In the genomic region with DNA sequence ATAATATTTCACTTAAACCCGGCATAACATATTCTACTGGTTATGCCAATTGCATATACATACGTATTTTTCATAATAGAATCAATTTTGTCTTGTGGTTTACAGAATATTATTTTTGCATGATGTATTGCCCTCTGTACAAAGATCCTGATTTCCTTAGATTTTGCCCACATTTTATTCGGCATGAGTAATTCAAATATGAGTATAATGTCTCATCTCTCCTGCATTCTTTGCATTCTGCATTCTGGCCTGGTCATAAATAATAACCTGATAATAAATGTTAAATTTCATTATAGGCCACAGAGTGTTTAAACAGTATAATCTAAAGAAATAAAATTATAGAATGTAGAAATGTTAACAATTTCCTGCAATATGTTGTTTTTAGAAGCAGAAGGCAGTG, we compare ENCODE assay signal across 28 cellular contexts.
"Had no signal": no experiment of that assay in that cellular context is flagged by ENCODE, and none has a peak within 500 bp of the region (broad histone marks: within the 10 kb centered on the region; RNA-seq: fewer than 3 reads in every experiment).

No MANE protein-coding gene starts in this region.

- H3K4me1 ChIP-seq: body of pancreas, breast epithelium, SJCRH30 had no signal

- ATAC-seq: activated CD8-positive, alpha-beta T cell treated with anti-CD3 and anti-CD28 coated beads for 36 hours; activated T-cell treated with anti-CD3 and anti-CD28 coated beads, Interleukin-2, amount 50 U/mL, for 72 hours; activated T-helper 17 cell treated with anti-CD3 and anti-CD28 coated beads, Interleukin-2, amount 50 U/mL, for 72 hours; body of pancreas; T-cell; T-helper 17 cell had no signal

- DNase-seq: activated B cell treated with CpG ODN at 0.5 μM for 24 hours; activated CD4-positive, alpha-beta T cell treated with anti-CD3 and anti-CD28 coated beads for 1 hour; activated CD4-positive, alpha-beta T cell treated with anti-CD3 and anti-CD28 coated beads, Interleukin-2, amount 10 ng/mL, durations not matched to agents 24 days and 14 days; activated CD4-positive, alpha-beta T cell treated with anti-CD3 and anti-CD28 coated beads, Interleukin-2, amount 50 U/mL, for 4 hours; activated CD8-positive, alpha-beta T cell treated with anti-CD3 and anti-CD28 coated beads for 36 hours; activated effector memory CD4-positive, alpha-beta T cell treated with anti-CD3 and anti-CD28 coated beads, Interleukin-2, amount 50 U/mL, for 16 hours; activated naive CD4-positive, alpha-beta T cell; activated naive CD4-positive, alpha-beta T cell treated with anti-CD3 and anti-CD28 coated beads, Interleukin-2, amount 50 U/mL, for 16 hours; activated naive CD8-positive, alpha-beta T cell treated with anti-CD3 and anti-CD28 coated beads, Interleukin-2, amount 10 ng/mL, durations not matched to agents 7 days and 5 days; activated T-cell treated with anti-CD3 and anti-CD28 coated beads, Interleukin-2, amount 50 U/mL, for 1 hour; activated T-cell treated with anti-CD3 and anti-CD28 coated beads, Interleukin-2, amount 50 U/mL, for 72 hours; body of pancreas; Karpas-422; KBM-7; NCI-H1105; NCI-H1417 treated with DMSO at 0.1 percent for 48 hours; NCI-H187 treated with DMSO at 0.1 percent for 48 hours; NCI-H2171 treated with DMSO at 0.1 percent for 48 hours; NCI-H345; NCI-H524 treated with DMSO at 0.1 percent for 48 hours; SHP77; T-cell; T-helper 17 cell had no signal

- H3K4me3 ChIP-seq: body of pancreas, breast epithelium, SJCRH30, SK-N-MC had no signal

- H3K36me3 ChIP-seq: breast epithelium, SJCRH30 had no signal

- H3K27ac ChIP-seq: body of pancreas, breast epithelium, SJCRH30, SK-N-MC, VCaP had no signal

- H3K9me3 ChIP-seq: body of pancreas, breast epithelium, SJCRH30 had no signal

- H3K27me3 ChIP-seq: body of pancreas, breast epithelium, SJCRH30 had no signal
